1 cellular context compared by ENCODE assay signal in genomic region chr1:155913969-155914757, GRCh38.
TF ChIP-seq lines count a peak whose summit lies in the region.

No MANE protein-coding gene starts in this region.

TF ChIP-seq in SK-N-SH, 30 proteins besides CTCF, POLR2A, EP300 and RAD21 (continued from another document):
- no peak for TF ChIP-seq TAF1 (IDR thresholded peaks at IDR 0.05; ENCODE audit: borderline replicate concordance, low read depth, low read length)
- TF ChIP-seq NFIC (IDR thresholded peaks at IDR 0.05; ENCODE audit: borderline replicate concordance): no peak
